Comparison of ENCODE assay signal across 17 cellular contexts in genomic region chr18:34780856-34781255, GRCh38.
"Had no signal": no experiment of that assay in that cellular context is flagged by ENCODE, and none has a peak within 500 bp of the region (broad histone marks: within the 10 kb centered on the region; RNA-seq: fewer than 3 reads in every experiment).

No MANE protein-coding gene starts in this region.

- H3K36me3 ChIP-seq: gastrocnemius medialis, left lung, lower lobe of right lung had no signal

- H3K27ac ChIP-seq: coronary artery, esophagus muscularis mucosa, heart right ventricle, left lung, lower lobe of right lung had no signal

- H3K4me3 ChIP-seq: coronary artery, dorsolateral prefrontal cortex, esophagus muscularis mucosa, gastrocnemius medialis, heart right ventricle, left lung, lower lobe of right lung, mucosa of descending colon had no signal

- DNase-seq: dorsolateral prefrontal cortex; effector CD4-positive, alpha-beta T cell; effector memory CD4-positive, alpha-beta T cell; foreskin melanocyte; gastrocnemius medialis; glutamatergic neuron; head of caudate nucleus; heart right ventricle; hippocampal formation; left cardiac atrium; left lung; left ventricle myocardium superior; lower lobe of right lung; mesenchymal stem cell; mucosa of descending colon had no signal

- H3K9me3 ChIP-seq: esophagus muscularis mucosa, gastrocnemius medialis, heart right ventricle, left lung, lower lobe of right lung, mucosa of descending colon had no signal

- H3K27me3 ChIP-seq: dorsolateral prefrontal cortex, esophagus muscularis mucosa, gastrocnemius medialis, heart right ventricle, left lung had no signal

- ATAC-seq: gastrocnemius medialis, heart right ventricle, left cardiac atrium, left lung, left ventricle myocardium superior, lower lobe of right lung, mucosa of descending colon had no signal

- H3K4me1 ChIP-seq: gastrocnemius medialis, left lung, lower lobe of right lung had no signal
